ENCODE assay signal across 8 cellular contexts in genomic region chr19:32676186-32676894, GRCh38. TPM values are rescaled to one million over a fixed set of nuclear protein-coding genes. Genes with fewer than 3 reads are reported as not detected.
DNase-seq lines count a peak whose midpoint lies in the region; ATAC-seq, FAIRE-seq and TF ChIP-seq lines count a peak whose summit lies in the region.

No MANE protein-coding gene starts in this region.

- H2AFZ ChIP-seq in astrocyte (ENCODE audit: low read depth, low read length) (peak overlapping the region; percentile 88), keratinocyte (ENCODE audit: control insufficient read depth, low read length) (peak overlapping the region; percentile 49)

- no peak for TF ChIP-seq CTCF in DOHH2 (IDR thresholded peaks at IDR 0.05; ENCODE audit: low read depth, low read length, poor library complexity, severe bottlenecking)
- no peak for TF ChIP-seq CTCF in NB4 (IDR thresholded peaks at IDR 0.05; ENCODE audit: low read depth, low read length)
- TF ChIP-seq CTCF in astrocyte (IDR thresholded peaks at IDR 0.05; ENCODE audit: insufficient read depth, low read depth, low read length), result no peak
- peak in 1 of 3 experiments; percentile 32 for TF ChIP-seq CTCF in keratinocyte (optimal IDR thresholded peaks at IDR 0.05 in 1 of 3, IDR thresholded peaks at IDR 0.05 in 1 of 3, conservative IDR thresholded peaks at IDR 0.05 in 1 of 3; ENCODE audit: extremely low read depth in 1 of 3, insufficient read depth in 2 of 3, low read length in 3 of 3)

- H3K27me3 ChIP-seq in DOHH2 (ENCODE audit: control insufficient read depth, low read length) (no peaks in the 10 kb centered on the region), astrocyte (ENCODE audit: insufficient read depth, low read length) (peaks cover 24% of the 10 kb centered on the region), keratinocyte (ENCODE audit: control insufficient read depth, extremely low read depth, insufficient read depth, low read length) (peaks cover 23% of the 10 kb centered on the region), stomach smooth muscle (ENCODE audit: control insufficient read depth in 1 of 2, insufficient read depth in 2 of 2, low read length in 2 of 2) (peaks cover 8 to 15% of the 10 kb centered on the region in 2 donors)

- no peaks in the 10 kb centered on the region for H3K9me2 ChIP-seq in DOHH2 (replicated peaks; ENCODE audit: control insufficient read depth, low read length)

- H3K79me2 ChIP-seq in DOHH2 (ENCODE audit: control insufficient read depth, low read length), result peaks cover 36% of the 10 kb centered on the region
- H3K79me2 ChIP-seq in astrocyte (ENCODE audit: insufficient read depth, low read length), result peaks cover 33% of the 10 kb centered on the region
- peaks cover 36% of the 10 kb centered on the region for H3K79me2 ChIP-seq in keratinocyte (ENCODE audit: control insufficient read depth, insufficient read depth, low read length)

- H3K4me1 ChIP-seq in DOHH2 (ENCODE audit: control insufficient read depth, low read length) (peaks cover 23% of the 10 kb centered on the region), astrocyte (ENCODE audit: insufficient read depth, low read length) (peaks cover 14% of the 10 kb centered on the region), keratinocyte (ENCODE audit: control insufficient read depth, extremely low read depth, insufficient read depth, low read length) (peaks cover 7% of the 10 kb centered on the region), stomach smooth muscle (ENCODE audit: control insufficient read depth, insufficient read depth, low read length) (peaks cover 33% of the 10 kb centered on the region)

- H3K9ac ChIP-seq in astrocyte (ENCODE audit: low read length), result no peak overlapping the region
- no peak overlapping the region for H3K9ac ChIP-seq in keratinocyte (ENCODE audit: control insufficient read depth, extremely low read depth, insufficient read depth, low read length)
- no peak overlapping the region for H3K9ac ChIP-seq in stomach smooth muscle (ENCODE audit: low read length in 2 of 2)

- H3K4me1 Mint-ChIP-seq in astrocyte (ENCODE audit: low read depth, unreplicated experiment), result peaks cover 19% of the 10 kb centered on the region

- H3K4me3 Mint-ChIP-seq in astrocyte (ENCODE audit: unreplicated experiment), result no peak overlapping the region

- peaks cover 4% of the 10 kb centered on the region for H3K9me1 ChIP-seq in keratinocyte (ENCODE audit: control insufficient read depth, extremely low read depth, insufficient read depth, low read length)

- no peak overlapping the region for H3K27ac Mint-ChIP-seq in astrocyte (ENCODE audit: unreplicated experiment)

- no peak for TF ChIP-seq POLR2A in NB4 (IDR thresholded peaks at IDR 0.05; ENCODE audit: extremely low read depth, insufficient read length)

- H3K27ac ChIP-seq in DOHH2 (ENCODE audit: low read depth, low read length) (no peak overlapping the region), astrocyte (ENCODE audit: low read depth, low read length) (no peak overlapping the region), keratinocyte (ENCODE audit: control insufficient read depth, insufficient read depth, low read length) (no peak overlapping the region), stomach smooth muscle (ENCODE audit: low read length) (no peak overlapping the region)

- H3K4me2 ChIP-seq in DOHH2 (ENCODE audit: low read length) (peak overlapping the region; percentile 97), astrocyte (ENCODE audit: low read length) (peak overlapping the region; percentile 93), keratinocyte (ENCODE audit: control insufficient read depth, extremely low read depth, insufficient read depth, low read depth, low read length) (peak overlapping the region; percentile 92)

- peak; percentile 70 for DNase-seq in NB4 (ENCODE audit: low read depth)
- no peak for DNase-seq in astrocyte (ENCODE audit: low read depth)
- no peak for DNase-seq in keratinocyte (ENCODE audit: low read depth, low spot score)
- no peak for DNase-seq in amniotic stem cell (lab: John Stamatoyannopoulos, UW)
- no peak for DNase-seq in HuH-7 (ENCODE audit: low spot score)

- peaks cover 16% of the 10 kb centered on the region for H4K20me1 ChIP-seq in DOHH2 (ENCODE audit: control insufficient read depth, insufficient read depth, low read depth, low read length)
- H4K20me1 ChIP-seq in astrocyte (ENCODE audit: insufficient read depth, low read length), result peaks cover 30% of the 10 kb centered on the region
- H4K20me1 ChIP-seq in keratinocyte (ENCODE audit: control insufficient read depth, extremely low read depth, insufficient read depth, low read length), result peaks cover 12% of the 10 kb centered on the region

- no peaks in the 10 kb centered on the region for H3F3A ChIP-seq in DOHH2 (ENCODE audit: control insufficient read depth, insufficient read depth)

- FAIRE-seq in astrocyte (lab: Jason Lieb, UNC) (no peak), keratinocyte (lab: Jason Lieb, UNC) (no peak)

- H3K9me3 Mint-ChIP-seq in astrocyte (ENCODE audit: unreplicated experiment), result no peaks in the 10 kb centered on the region

- H3K9me3 ChIP-seq in DOHH2 (ENCODE audit: control insufficient read depth, insufficient read depth, low read length) (no peaks in the 10 kb centered on the region), astrocyte (ENCODE audit: insufficient read depth, low read depth, low read length) (no peaks in the 10 kb centered on the region), keratinocyte (ENCODE audit: control insufficient read depth, low read depth, low read length) (no peaks in the 10 kb centered on the region), stomach smooth muscle (ENCODE audit: control insufficient read depth in 2 of 2, low read length in 2 of 2) (no peaks in the 10 kb centered on the region)

- H3K36me3 ChIP-seq in DOHH2 (ENCODE audit: control insufficient read depth, low read length) (peaks cover 13% of the 10 kb centered on the region; the same call in 1 of the 2 replicates), astrocyte (ENCODE audit: insufficient read depth, low read length) (no peaks in the 10 kb centered on the region), keratinocyte (ENCODE audit: control insufficient read depth in 2 of 2, extremely low read depth in 1 of 2, insufficient read depth in 2 of 2, low read length in 2 of 2) (peaks cover 0 to 6% of the 10 kb centered on the region in 2 experiments), stomach smooth muscle (ENCODE audit: control insufficient read depth in 2 of 2, insufficient read depth in 2 of 2, low read length in 2 of 2) (no peaks in the 10 kb centered on the region)

- peak overlapping the region; percentile 91 for H3K4me3 ChIP-seq in DOHH2 (ENCODE audit: low read length)
- H3K4me3 ChIP-seq in NB4 (ENCODE audit: low read depth, low read length), result peak overlapping the region; percentile 73
- no peak overlapping the region for H3K4me3 ChIP-seq in astrocyte (ENCODE audit: insufficient read depth, low read depth, low read length)
- H3K4me3 ChIP-seq in keratinocyte (ENCODE audit: control insufficient read depth in 2 of 3, extremely low read depth in 1 of 3, insufficient read depth in 2 of 3, low read depth in 1 of 3, low read length in 3 of 3), result peak overlapping the region; percentile 80 to 85 (median 84)
- peak overlapping the region; percentile 88 for H3K4me3 ChIP-seq in stomach smooth muscle (ENCODE audit: low read length in 2 of 2)

- H3K27me3 Mint-ChIP-seq in astrocyte (ENCODE audit: low read depth, unreplicated experiment), result peaks cover 16% of the 10 kb centered on the region

- peaks cover 5% of the 10 kb centered on the region for H3K36me3 Mint-ChIP-seq in astrocyte (ENCODE audit: low read depth, unreplicated experiment)

- dilution Hi-C loops in keratinocyte (cut with MboI; ENCODE audit: extremely low pct_ligation_motif_present, low sequenced_read_pairs), result no loop called here

- no peak for ATAC-seq in GM19328 (IDR thresholded peaks at IDR 0.05; ENCODE audit: unreplicated experiment)

RNA-seq across cellular contexts. Expression of gene RGS9BP, which starts 0.7 kb away (rescaled TPM):
- total RNA-seq in astrocyte, result 0.18 and 0.19 TPM in 2 replicates
- polyA plus RNA-seq in keratinocyte, result 0.01 to 0.05 TPM (median 0.03 TPM) in 3 replicates
- not detected for polyA plus RNA-seq in keratinocyte (2011; ENCODE audit: low read depth)
- 0.03 TPM in 1 of 2 replicates, not detected in the other for polyA plus RNA-seq in keratinocyte (2011; cell fraction: cytosol; rRNA removed)
- polyA plus RNA-seq in keratinocyte (2011; cell fraction: nucleus; rRNA removed), result 0.04 and 0.05 TPM in 2 replicates
- 0.14 TPM in 1 of 2 replicates, not detected in the other for polyA plus RNA-seq in keratinocyte (2012; ENCODE audit: low replicate concordance)
- polyA minus RNA-seq in keratinocyte, result 0.07 TPM in 1 of 3 replicates, not detected in the others
- not detected for polyA minus RNA-seq in keratinocyte (2011; cell fraction: cytosol; rRNA and poly(A)+ RNA removed)
- polyA minus RNA-seq in keratinocyte (2011; cell fraction: nucleus; rRNA and poly(A)+ RNA removed), result not detected in 2 replicates

RNA-seq across cellular contexts. Expression of gene ANKRD27, which starts 1.4 kb away (rescaled TPM):
- total RNA-seq in astrocyte, result 19.7 and 20.8 TPM in 2 replicates
- polyA plus RNA-seq in keratinocyte, result 29.0 to 34.5 TPM (median 31.6 TPM) in 3 replicates
- 11.1 TPM for polyA plus RNA-seq in keratinocyte (2011; ENCODE audit: low read depth)
- 20.8 and 26.8 TPM in 2 replicates for polyA plus RNA-seq in keratinocyte (2011; cell fraction: cytosol; rRNA removed)
- polyA plus RNA-seq in keratinocyte (2011; cell fraction: nucleus; rRNA removed), result 47.2 and 49.6 TPM in 2 replicates
- 14.3 and 21.1 TPM in 2 replicates for polyA plus RNA-seq in keratinocyte (2012; ENCODE audit: low replicate concordance)
- polyA minus RNA-seq in keratinocyte, result 25.4 to 61.2 TPM (median 57.0 TPM) in 3 replicates
- polyA minus RNA-seq in keratinocyte (2011; cell fraction: cytosol; rRNA and poly(A)+ RNA removed), result 26.1 TPM
- 37.8 and 54.8 TPM in 2 replicates for polyA minus RNA-seq in keratinocyte (2011; cell fraction: nucleus; rRNA and poly(A)+ RNA removed)

RNA-seq across cellular contexts. Expression of gene NUDT19, which starts 15.3 kb away (rescaled TPM):
- total RNA-seq in astrocyte, result 3.3 and 4.0 TPM in 2 replicates
- 7.7 to 17.1 TPM (median 12.2 TPM) in 3 replicates for polyA plus RNA-seq in keratinocyte
- polyA plus RNA-seq in keratinocyte (2011; ENCODE audit: low read depth), result 2.2 TPM
- 10.2 and 15.3 TPM in 2 replicates for polyA plus RNA-seq in keratinocyte (2011; cell fraction: cytosol; rRNA removed)
- 16.7 and 18.3 TPM in 2 replicates for polyA plus RNA-seq in keratinocyte (2011; cell fraction: nucleus; rRNA removed)
- 10.7 and 15.3 TPM in 2 replicates for polyA plus RNA-seq in keratinocyte (2012; ENCODE audit: low replicate concordance)
- polyA minus RNA-seq in keratinocyte, result 7.3 to 10.2 TPM (median 10.0 TPM) in 3 replicates
- 25.5 TPM for polyA minus RNA-seq in keratinocyte (2011; cell fraction: cytosol; rRNA and poly(A)+ RNA removed)
- 12.3 and 14.4 TPM in 2 replicates for polyA minus RNA-seq in keratinocyte (2011; cell fraction: nucleus; rRNA and poly(A)+ RNA removed)

RNA-seq across cellular contexts. Expression of gene TDRD12, which starts 43.2 kb away (rescaled TPM):
- not detected in 2 replicates for total RNA-seq in astrocyte
- polyA plus RNA-seq in keratinocyte, result 0.04 TPM in 1 of 3 replicates, not detected in the others
- polyA plus RNA-seq in keratinocyte (2011; ENCODE audit: low read depth), result 0.34 TPM
- not detected in 2 replicates for polyA plus RNA-seq in keratinocyte (2011; cell fraction: cytosol; rRNA removed)
- polyA plus RNA-seq in keratinocyte (2011; cell fraction: nucleus; rRNA removed), result 0.08 and 0.11 TPM in 2 replicates
- 0.32 TPM in 1 of 2 replicates, not detected in the other for polyA plus RNA-seq in keratinocyte (2012; ENCODE audit: low replicate concordance)
- polyA minus RNA-seq in keratinocyte, result not detected in 3 replicates
- not detected for polyA minus RNA-seq in keratinocyte (2011; cell fraction: cytosol; rRNA and poly(A)+ RNA removed)
- 0.23 TPM in 1 of 2 replicates, not detected in the other for polyA minus RNA-seq in keratinocyte (2011; cell fraction: nucleus; rRNA and poly(A)+ RNA removed)
